In genomic region chr15:69648775-69649735, GRCh38 we compare ENCODE assay signal across 14 cellular contexts.
DNase-seq lines count a peak whose midpoint lies in the region; ATAC-seq, FAIRE-seq and TF ChIP-seq lines count a peak whose summit lies in the region.
"Had no signal": no experiment of that assay in that cellular context is flagged by ENCODE, and none has a peak within 500 bp of the region (broad histone marks: within the 10 kb centered on the region; RNA-seq: fewer than 3 reads in every experiment).

No MANE protein-coding gene starts in this region.

- no peaks in the 10 kb centered on the region for H3K9me3 ChIP-seq in body of pancreas
- no peaks in the 10 kb centered on the region for H3K9me3 ChIP-seq in HepG2 (ENCODE audit: low read length)
- H3K9me3 ChIP-seq: gastrocnemius medialis, right lobe of liver had no signal

- in situ Hi-C loops in HepG2 (cut with HindIII; ENCODE audit: extremely low pct_ligation_motif_present, low pct_unique_long_range_greater_than_20kb): no loop called here

- no peak overlapping the region for H2AFZ ChIP-seq in HepG2 (ENCODE audit: low read length)

- BruUV-seq in HepG2 (replicated peaks; lab: Mats Ljungman, UMichigan): no TSS peak

- H3K4me3 ChIP-seq in body of pancreas (no peak overlapping the region), HepG2 (replicated peaks in 1 of 3; ENCODE audit: insufficient read depth in 1 of 3, low read depth in 2 of 3, low read length in 3 of 3) (no peak overlapping the region)
- H3K4me3 ChIP-seq: gastrocnemius medialis, right lobe of liver had no signal

- ATAC-seq in body of pancreas (peak; percentile 42), HepG2 (no peak), HG03095 (IDR thresholded peaks at IDR 0.05; ENCODE audit: unreplicated experiment) (no peak)
- ATAC-seq: activated CD4-positive, CD25-positive, alpha-beta regulatory T cell treated with anti-CD3 and anti-CD28 coated beads, Interleukin-2, amount 50 U/mL, for 24 hours; gastrocnemius medialis; naive thymus-derived CD4-positive, alpha-beta T cell; PC-3; right lobe of liver had no signal

- POLR2A ChIA-PET in HepG2 (lab: Yijun Ruan, JAX): no interaction called here

- TF ChIP-seq CTCF in body of pancreas (IDR thresholded peaks at IDR 0.05) (no peak), HepG2 (CRISPR knock-in tag; IDR thresholded peaks at IDR 0.05) (no peak)

- H3K27ac ChIP-seq in body of pancreas: no peak overlapping the region
- no peak overlapping the region for H3K27ac ChIP-seq in HepG2 (ENCODE audit: extremely low read length, insufficient read depth, low read length)
- H3K27ac ChIP-seq: gastrocnemius medialis, right lobe of liver had no signal

- H3K4me1 ChIP-seq in body of pancreas: no peaks in the 10 kb centered on the region
- no peaks in the 10 kb centered on the region for H3K4me1 ChIP-seq in HepG2 (ENCODE audit: insufficient read depth, low read length)
- H3K4me1 ChIP-seq: gastrocnemius medialis, right lobe of liver had no signal

- WGBS in body of pancreas, 2 donors: 66 to 70% methylated on average over 13 of the region's 13 CpGs
- WGBS in HepG2 (ENCODE audit: low lambda C conversion rate): 3% methylated on average over 12 of the region's 13 CpGs

- intact Hi-C loops in body of pancreas (cut with DNase I) (no loop called here), HepG2 (cut with micrococcal nuclease; ENCODE audit: unreplicated experiment) (no loop called here)

- peak; percentile 26 for DNase-seq in D341Med (ENCODE audit: low spot score)
- DNase-seq in body of pancreas: peak in 1 of 4 donors; percentile 26
- no peak for DNase-seq in HepG2 (ENCODE audit: low spot score)
- no peak for DNase-seq in amygdala (lab: John Stamatoyannopoulos, UW)
- no peak for DNase-seq in foreskin melanocyte
- DNase-seq in HTR-8/SVneo (ENCODE audit: insufficient read length, low spot score): no peak
- DNase-seq: gastrocnemius medialis; PC-3; stimulated activated naive CD4-positive, alpha-beta T cell treated with Interleukin-2 at 50 U/mL for 16 hours had no signal

- no peak overlapping the region for H3K9ac ChIP-seq in HepG2 (ENCODE audit: insufficient read depth, low read depth, low read length)

- CTCF ChIA-PET in HepG2 (lab: Yijun Ruan, JAX; ENCODE audit: low intra/inter-chr PET ratio, low total read pairs): no interaction called here

- H3K4me2 ChIP-seq in HepG2 (ENCODE audit: low read depth, low read length): no peak overlapping the region

- no peaks in the 10 kb centered on the region for H3K27me3 ChIP-seq in body of pancreas
- peaks cover 4 to 75% of the 10 kb centered on the region in 2 experiments; a peak in 4 of 5 replicates for H3K27me3 ChIP-seq in HepG2 (ENCODE audit: control insufficient read depth in 1 of 2, insufficient read depth in 2 of 2, low read length in 2 of 2)
- H3K27me3 ChIP-seq: right lobe of liver had no signal

- FAIRE-seq in HepG2 (lab: Jason Lieb, UNC) (no peak), HTR-8/SVneo (lab: Jason Lieb, UNC) (no peak)

- no peaks in the 10 kb centered on the region for H3K79me2 ChIP-seq in HepG2 (ENCODE audit: insufficient read depth, low read length)

- no peaks in the 10 kb centered on the region for H3K36me3 ChIP-seq in body of pancreas (replicated peaks in 1 of 2; ENCODE audit: insufficient read depth in 1 of 2, low read depth in 2 of 2)
- H3K36me3 ChIP-seq in HepG2 (replicated peaks in 1 of 2; ENCODE audit: control insufficient read depth in 1 of 2, insufficient read depth in 2 of 2, low read length in 2 of 2): no peaks in the 10 kb centered on the region
- H3K36me3 ChIP-seq: gastrocnemius medialis, right lobe of liver had no signal

- TF ChIP-seq EP300 in Ishikawa (IDR thresholded peaks at IDR 0.05; ENCODE audit: borderline replicate concordance) (no peak), HepG2 (IDR thresholded peaks at IDR 0.05; ENCODE audit: low read depth in 2 of 2, low read length in 2 of 2) (no peak), HepG2 (CRISPR knock-in tag; IDR thresholded peaks at IDR 0.05; ENCODE audit: borderline replicate concordance) (no peak)

- H4K20me1 ChIP-seq in HepG2 (ENCODE audit: insufficient read depth, low read length): peaks cover 14% of the 10 kb centered on the region

- TF ChIP-seq POLR2A in body of pancreas (IDR thresholded peaks at IDR 0.05) (no peak), HepG2 (IDR thresholded peaks at IDR 0.05; ENCODE audit: insufficient read depth in 1 of 2, low read depth in 2 of 2, low read length in 2 of 2) (no peak)

- TF ChIP-seq RAD21 in Ishikawa (IDR thresholded peaks at IDR 0.05; ENCODE audit: low read depth) (no peak), HepG2 (CRISPR knock-in tag; IDR thresholded peaks at IDR 0.05) (no peak)

TF ChIP-seq in Ishikawa, 13 proteins besides CTCF, POLR2A, EP300 and RAD21:
- TF ChIP-seq YY1 (IDR thresholded peaks at IDR 0.05; ENCODE audit: low read depth) (no peak), USF1 (IDR thresholded peaks at IDR 0.05) (no peak), TEAD4 (IDR thresholded peaks at IDR 0.05) (peak; percentile 92), MAX (IDR thresholded peaks at IDR 0.05) (no peak), NFIC (IDR thresholded peaks at IDR 0.05) (no peak), CEBPB (IDR thresholded peaks at IDR 0.05) (no peak)

TF ChIP-seq in HepG2, 621 proteins besides CTCF, POLR2A, EP300 and RAD21:
- no peak for TF ChIP-seq ZNF441 (CRISPR knock-in tag; IDR thresholded peaks at IDR 0.05; ENCODE audit: borderline replicate concordance)
- no peak for TF ChIP-seq MXI1 (IDR thresholded peaks at IDR 0.05; ENCODE audit: borderline replicate concordance, low read depth, low read length)
- no peak for TF ChIP-seq ZBTB25 (CRISPR knock-in tag; IDR thresholded peaks at IDR 0.05)
- no peak for TF ChIP-seq TEAD2 (CRISPR knock-in tag; IDR thresholded peaks at IDR 0.05)
- no peak for TF ChIP-seq HBP1 (CRISPR knock-in tag; IDR thresholded peaks at IDR 0.05; ENCODE audit: low read depth)
- no peak for TF ChIP-seq MXD3 (CRISPR knock-in tag; IDR thresholded peaks at IDR 0.05)
- peak; percentile 89 for TF ChIP-seq MAFF (IDR thresholded peaks at IDR 0.05; ENCODE audit: low read depth, low read length)
- TF ChIP-seq MAFK (conservative IDR thresholded peaks at IDR 0.05 in 1 of 2, IDR thresholded peaks at IDR 0.05 in 1 of 2; ENCODE audit: low read length in 2 of 2): peak; percentile 92 to 93
- TF ChIP-seq NBN (conservative IDR thresholded peaks at IDR 0.05): no peak
- no peak for TF ChIP-seq PHF8 (CRISPR knock-in tag; IDR thresholded peaks at IDR 0.05)
